Comparison of ENCODE assay signal across 1 cellular context in genomic region chr2:207734264-207734635, GRCh38.
TF ChIP-seq lines count a peak whose summit lies in the region.

No MANE protein-coding gene starts in this region.

TF ChIP-seq in HepG2, 621 proteins besides CTCF, POLR2A, EP300 and RAD21 (continued from another document and continues in another):
- 0 out of 2 replicates have a peak, but pooled peaks have one; percentile 3 for TF ChIP-seq ARNT2 (CRISPR knock-in tag; IDR thresholded peaks at IDR 0.05; ENCODE audit: low read depth)
- no peak for TF ChIP-seq ATF7-NPFF (CRISPR knock-in tag; IDR thresholded peaks at IDR 0.05; ENCODE audit: low read depth)
- TF ChIP-seq FOXP1 (IDR thresholded peaks at IDR 0.05), result no peak
- no peak for TF ChIP-seq FOXP1 (CRISPR knock-in tag; IDR thresholded peaks at IDR 0.05)
- TF ChIP-seq ISX (CRISPR knock-in tag; conservative IDR thresholded peaks at IDR 0.05), result no peak
- no peak for TF ChIP-seq BHLHE40 (IDR thresholded peaks at IDR 0.05; ENCODE audit: low read length)
- TF ChIP-seq DRAP1 (CRISPR knock-in tag; IDR thresholded peaks at IDR 0.05), result peak; percentile 43; the same call in 1 of the 2 replicates
- no peak for TF ChIP-seq ZFP36L1 (CRISPR knock-in tag; IDR thresholded peaks at IDR 0.05)
- no peak for TF ChIP-seq SP2 (CRISPR knock-in tag; IDR thresholded peaks at IDR 0.05)
- no peak for TF ChIP-seq ZNF362 (CRISPR knock-in tag; IDR thresholded peaks at IDR 0.05; ENCODE audit: borderline replicate concordance)
- no peak for TF ChIP-seq ZNF296 (CRISPR knock-in tag; conservative IDR thresholded peaks at IDR 0.05)
- TF ChIP-seq GTF3A (CRISPR knock-in tag; conservative IDR thresholded peaks at IDR 0.05), result no peak
- no peak for TF ChIP-seq ZBTB10 (CRISPR knock-in tag; IDR thresholded peaks at IDR 0.05; ENCODE audit: borderline replicate concordance)
- no peak for TF ChIP-seq AHDC1 (CRISPR knock-in tag; IDR thresholded peaks at IDR 0.05; ENCODE audit: borderline replicate concordance)
- no peak for TF ChIP-seq ATF3 (CRISPR knock-in tag; IDR thresholded peaks at IDR 0.05)
- no peak for TF ChIP-seq PRDM4 (CRISPR knock-in tag; IDR thresholded peaks at IDR 0.05; ENCODE audit: borderline replicate concordance)
- no peak for TF ChIP-seq ZNF747 (CRISPR knock-in tag; IDR thresholded peaks at IDR 0.05; ENCODE audit: borderline replicate concordance)
- TF ChIP-seq MXI1 (IDR thresholded peaks at IDR 0.05; ENCODE audit: borderline replicate concordance, low read depth, low read length), result 0 out of 3 replicates have a peak, but pooled peaks have one; percentile 22
- TF ChIP-seq GMEB2 (CRISPR knock-in tag; IDR thresholded peaks at IDR 0.05; ENCODE audit: low read depth), result no peak
- TF ChIP-seq ZMYM4 (CRISPR knock-in tag; IDR thresholded peaks at IDR 0.05), result 0 out of 2 replicates have a peak, but pooled peaks have one; percentile 29
- TF ChIP-seq ZNF292 (CRISPR knock-in tag; IDR thresholded peaks at IDR 0.05; ENCODE audit: borderline replicate concordance, low read depth), result no peak
- TF ChIP-seq ZNF605 (CRISPR knock-in tag; IDR thresholded peaks at IDR 0.05), result no peak
- no peak for TF ChIP-seq ZNF615 (CRISPR knock-in tag; IDR thresholded peaks at IDR 0.05; ENCODE audit: borderline replicate concordance)
- TF ChIP-seq REPIN1 (CRISPR knock-in tag; IDR thresholded peaks at IDR 0.05; ENCODE audit: borderline replicate concordance, low read depth), result 0 out of 2 replicates have a peak, but pooled peaks have one; percentile 50
- TF ChIP-seq MATR3 (CRISPR knock-in tag; IDR thresholded peaks at IDR 0.05), result no peak
- no peak for TF ChIP-seq ZNF713 (CRISPR knock-in tag; IDR thresholded peaks at IDR 0.05)
- 0 out of 2 replicates have a peak, but pooled peaks have one; percentile 12 for TF ChIP-seq ZKSCAN8 (CRISPR knock-in tag; IDR thresholded peaks at IDR 0.05; ENCODE audit: borderline replicate concordance)
- no peak for TF ChIP-seq MBNL3 (CRISPR knock-in tag; conservative IDR thresholded peaks at IDR 0.05)
- no peak for TF ChIP-seq ZNF691 (CRISPR knock-in tag; IDR thresholded peaks at IDR 0.05; ENCODE audit: borderline replicate concordance, low read depth)
- TF ChIP-seq ZHX1 (CRISPR knock-in tag; IDR thresholded peaks at IDR 0.05; ENCODE audit: low read depth), result no peak
- TF ChIP-seq NR2F6 (IDR thresholded peaks at IDR 0.05), result no peak
- 0 out of 2 replicates have a peak, but pooled peaks have one; percentile 41 for TF ChIP-seq NR2F6 (CRISPR knock-in tag; IDR thresholded peaks at IDR 0.05)
- TF ChIP-seq ZIK1 (CRISPR knock-in tag; IDR thresholded peaks at IDR 0.05; ENCODE audit: borderline replicate concordance, low read depth), result no peak
- 0 out of 2 replicates have a peak, but pooled peaks have one; percentile 23 for TF ChIP-seq CEBPG (CRISPR knock-in tag; IDR thresholded peaks at IDR 0.05)
- TF ChIP-seq PHF8 (CRISPR knock-in tag; IDR thresholded peaks at IDR 0.05), result peak; percentile 24; the same call in 1 of the 2 replicates
- TF ChIP-seq ZNF770 (CRISPR knock-in tag; IDR thresholded peaks at IDR 0.05), result no peak; the same call in 1 of the 2 replicates
